28 cellular contexts compared by ENCODE assay signal in genomic region chr1:201001962-201002361, GRCh38. TPM values are rescaled to one million over a fixed set of nuclear protein-coding genes. Genes with fewer than 3 reads are reported as not detected.
DNase-seq lines count a peak whose midpoint lies in the region; ATAC-seq lines count a peak whose summit lies in the region.
"Had no signal": no experiment of that assay in that cellular context is flagged by ENCODE, and none has a peak within 500 bp of the region (broad histone marks: within the 10 kb centered on the region; RNA-seq: fewer than 3 reads in every experiment).

No MANE protein-coding gene starts in this region.

- H2BK12ac ChIP-seq in neuronal stem cell (ENCODE audit: low read length), result no peak overlapping the region

- no peak for ATAC-seq in activated CD4-positive, alpha-beta T cell treated with anti-CD3 and anti-CD28 coated beads for 36 hours
- ATAC-seq in activated T-helper 17 cell treated with anti-CD3 and anti-CD28 coated beads, Interleukin-2, amount 50 U/mL, for 72 hours (replicated peaks), result no peak
- no peak for ATAC-seq in T-cell (replicated peaks in 1 of 4)
- ATAC-seq: A549 had no signal

- no peak overlapping the region for H3K4ac ChIP-seq in neuronal stem cell (ENCODE audit: low read length)

- H3K4me2 ChIP-seq in neuronal stem cell (ENCODE audit: insufficient read depth, low read length, poor library complexity, severe bottlenecking), result no peak overlapping the region
- H3K4me2 ChIP-seq: A549 had no signal

- H3K9me3 ChIP-seq in neuronal stem cell (replicated peaks in 1 of 2; ENCODE audit: control insufficient read depth in 2 of 2, insufficient read depth in 1 of 2, low read depth in 1 of 2, low read length in 2 of 2), result no peaks in the 10 kb centered on the region
- H3K9me3 ChIP-seq: A549, esophagus muscularis mucosa, heart left ventricle, right lobe of liver, SJSA1, tibial artery had no signal

- no CpG with 5 or more reads among the region's 11 CpGs for WGBS in neuronal stem cell (ENCODE audit: extremely low coverage in 2 of 2, insufficient read length in 2 of 2, insufficient replicate concordance in 1 of 2), 2 donors

- H3K14ac ChIP-seq in neuronal stem cell (ENCODE audit: low read length), result peak overlapping the region; percentile 11

- no peaks in the 10 kb centered on the region for H3K27me3 Mint-ChIP-seq in activated CD4-positive, alpha-beta T cell treated with anti-CD3 and anti-CD28 coated beads for 36 hours
- H3K27me3 Mint-ChIP-seq in activated T-helper 17 cell treated with anti-CD3 and anti-CD28 coated beads, Interleukin-2, amount 50 U/mL, for 72 hours, result no peaks in the 10 kb centered on the region
- no peaks in the 10 kb centered on the region for H3K27me3 Mint-ChIP-seq in T-cell
- H3K27me3 Mint-ChIP-seq: progenitor cell of endocrine pancreas had no signal

- no peak overlapping the region for H2AFZ ChIP-seq in neuronal stem cell (ENCODE audit: low read length)

- peaks cover 58% of the 10 kb centered on the region for H3K36me3 Mint-ChIP-seq in activated CD4-positive, alpha-beta T cell treated with anti-CD3 and anti-CD28 coated beads for 36 hours (ENCODE audit: low read depth)
- no peaks in the 10 kb centered on the region for H3K36me3 Mint-ChIP-seq in activated T-helper 17 cell treated with anti-CD3 and anti-CD28 coated beads, Interleukin-2, amount 50 U/mL, for 72 hours (ENCODE audit: low read depth)
- H3K36me3 Mint-ChIP-seq in T-cell, result peaks cover 49% of the 10 kb centered on the region

- no peak overlapping the region for H4K91ac ChIP-seq in neuronal stem cell (ENCODE audit: low read depth, low read length, poor library complexity)

- intact Hi-C loops in activated CD4-positive, alpha-beta T cell treated with anti-CD3 and anti-CD28 coated beads for 36 hours (cut with DNase I, micrococcal nuclease), result loop anchor here in 1 of 2 experiments (2.0 kb wide), 1 partner anchor 41 kb away; no protein-coding TSS in a partner anchor

- POLR2A ChIA-PET in activated CD4-positive, alpha-beta T cell treated with anti-CD3 and anti-CD28 coated beads for 36 hours (lab: Charles Lee), result no interaction called here
- POLR2A ChIA-PET in T-cell (lab: Charles Lee), result interaction anchor here in 1 of 2 donors (0.7 kb wide), 1 partner anchor 40 kb away, joined by 4 read pairs; no protein-coding TSS in a partner anchor

- H2BK15ac ChIP-seq in neuronal stem cell (ENCODE audit: low read length), result no peak overlapping the region

- no peaks in the 10 kb centered on the region for H3K9me3 Mint-ChIP-seq in activated CD4-positive, alpha-beta T cell treated with anti-CD3 and anti-CD28 coated beads for 36 hours (ENCODE audit: low read depth)
- H3K9me3 Mint-ChIP-seq in activated T-helper 17 cell treated with anti-CD3 and anti-CD28 coated beads, Interleukin-2, amount 50 U/mL, for 72 hours, result no peaks in the 10 kb centered on the region
- no peaks in the 10 kb centered on the region for H3K9me3 Mint-ChIP-seq in T-cell

- H3K27ac ChIP-seq in neuronal stem cell (replicated peaks; ENCODE audit: low read length), result no peak overlapping the region
- H3K27ac ChIP-seq: A549, esophagus muscularis mucosa, heart left ventricle, right lobe of liver, RWPE1, SJSA1, tibial artery, WERI-Rb-1 had no signal

- H3K4me1 Mint-ChIP-seq in activated CD4-positive, alpha-beta T cell treated with anti-CD3 and anti-CD28 coated beads for 36 hours, result peaks cover 23% of the 10 kb centered on the region
- peaks cover 17% of the 10 kb centered on the region for H3K4me1 Mint-ChIP-seq in activated T-helper 17 cell treated with anti-CD3 and anti-CD28 coated beads, Interleukin-2, amount 50 U/mL, for 72 hours
- peaks cover 0 to 1% (median 0%) of the 10 kb centered on the region in 3 donors for H3K4me1 Mint-ChIP-seq in T-cell

- no peak overlapping the region for H4K8ac ChIP-seq in neuronal stem cell (ENCODE audit: low read depth, low read length)

- H3K4me1 ChIP-seq in neuronal stem cell (ENCODE audit: control insufficient read depth in 2 of 2, insufficient read depth in 1 of 2, low read depth in 1 of 2, low read length in 2 of 2), result peaks cover 6 to 8% of the 10 kb centered on the region in 2 donors
- H3K4me1 ChIP-seq: A549, esophagus muscularis mucosa, heart left ventricle, right lobe of liver, SJSA1, tibial artery had no signal

- peaks cover 8 to 72% of the 10 kb centered on the region in 2 donors for H3K36me3 ChIP-seq in neuronal stem cell (replicated peaks in 1 of 2; ENCODE audit: control insufficient read depth in 2 of 2, insufficient read depth in 2 of 2, low read length in 2 of 2)
- H3K36me3 ChIP-seq: SJSA1 had no signal

- H3K27ac Mint-ChIP-seq in activated CD4-positive, alpha-beta T cell treated with anti-CD3 and anti-CD28 coated beads for 36 hours, result peak overlapping the region; percentile 56
- H3K27ac Mint-ChIP-seq in activated T-helper 17 cell treated with anti-CD3 and anti-CD28 coated beads, Interleukin-2, amount 50 U/mL, for 72 hours, result peak overlapping the region; percentile 66
- H3K27ac Mint-ChIP-seq in T-cell, result no peak overlapping the region
- H3K27ac Mint-ChIP-seq: progenitor cell of endocrine pancreas had no signal

- peak overlapping the region; percentile 16 for H3K9ac ChIP-seq in neuronal stem cell (ENCODE audit: low read depth, low read length, poor library complexity)

- no peak overlapping the region for H3K4me3 Mint-ChIP-seq in activated CD4-positive, alpha-beta T cell treated with anti-CD3 and anti-CD28 coated beads for 36 hours
- peak overlapping the region; percentile 28 for H3K4me3 Mint-ChIP-seq in activated T-helper 17 cell treated with anti-CD3 and anti-CD28 coated beads, Interleukin-2, amount 50 U/mL, for 72 hours
- H3K4me3 Mint-ChIP-seq in T-cell, result no peak overlapping the region

- no peak overlapping the region for H3K4me3 ChIP-seq in neuronal stem cell (ENCODE audit: low read length in 2 of 2)
- H3K4me3 ChIP-seq: A549, esophagus muscularis mucosa, heart left ventricle, right lobe of liver, SJSA1, tibial artery had no signal

- H3K18ac ChIP-seq in neuronal stem cell (ENCODE audit: low read length), result peak overlapping the region; percentile 31

- H2AK5ac ChIP-seq in neuronal stem cell (ENCODE audit: low read depth, low read length), result no peak overlapping the region

- CTCF ChIA-PET in activated CD4-positive, alpha-beta T cell treated with anti-CD3 and anti-CD28 coated beads for 36 hours (lab: Charles Lee), result interaction anchor here (0.7 to 1.0 kb wide), 3 partner anchors 22 to 155 kb away, joined by 3 to 6 read pairs (median 3); no protein-coding TSS in a partner anchor
- CTCF ChIA-PET in T-cell (lab: Charles Lee), result no interaction called here

- peaks cover 2% of the 10 kb centered on the region for H3K79me1 ChIP-seq in neuronal stem cell (ENCODE audit: low read depth, low read length)

- no peak overlapping the region for H2BK120ac ChIP-seq in neuronal stem cell (ENCODE audit: low read depth, low read length)

- no peak for DNase-seq in activated CD4-positive, alpha-beta T cell treated with anti-CD3 and anti-CD28 coated beads for 36 hours
- no peak for DNase-seq in activated CD4-positive, alpha-beta T cell treated with anti-CD3 and anti-CD28 coated beads, Interleukin-2, amount 50 U/mL, for 48 hours
- peak; percentile 85 for DNase-seq in DMS153 (lab: John Stamatoyannopoulos, UW)
- DNase-seq in neuronal stem cell (ENCODE audit: low spot score), result no peak
- no peak for DNase-seq in T-cell
- DNase-seq in NCI-H1092 treated with DMSO at 0.1 percent for 48 hours (lab: John Stamatoyannopoulos, UW), result no peak
- DNase-seq in Kasumi-1 (lab: John Stamatoyannopoulos, UW), result no peak
- DNase-seq: activated CD4-positive, alpha-beta T cell treated with anti-CD3 and anti-CD28 coated beads, Interleukin-2, amount 50 U/mL, for 1 hour; activated CD8-positive, alpha-beta memory T cell treated with anti-CD3 and anti-CD28 coated beads, Interleukin-2, amount 50 U/mL, for 48 hours; cerebellar nuclear complex; dermis blood vessel endothelial cell; foreskin fibroblast; heart left ventricle; islet precursor cell; NCI-H146; NCI-H2107; OCI-M1; right lobe of liver; stimulated activated CD8-positive, alpha-beta memory T cell treated with anti-CD3 and anti-CD28 coated beads, Interleukin-4, amount 100 ng/mL, for 48 hours; T1000; tibial artery; WERI-Rb-1 had no signal

- peak overlapping the region; percentile 22 for H3K23ac ChIP-seq in neuronal stem cell (ENCODE audit: low read depth, low read length, poor library complexity)

- no peak overlapping the region for H2BK5ac ChIP-seq in neuronal stem cell (ENCODE audit: low read length)

- H3K27me3 ChIP-seq in neuronal stem cell (ENCODE audit: control insufficient read depth in 3 of 3, insufficient read depth in 3 of 3, low read depth in 1 of 3, low read length in 3 of 3), result no peaks in the 10 kb centered on the region
- H3K27me3 ChIP-seq: esophagus muscularis mucosa, heart left ventricle, right lobe of liver, SJSA1, tibial artery had no signal

RNA-seq across cellular contexts. Expression of gene KIF21B, which starts 21.6 kb away (rescaled TPM):
- 10 to 100 TPM; 62.8 to 67.1 TPM for total RNA-seq in activated CD4-positive, alpha-beta T cell treated with anti-CD3 and anti-CD28 coated beads for 36 hours
- total RNA-seq in activated T-helper 17 cell treated with anti-CD3 and anti-CD28 coated beads, Interleukin-2, amount 50 U/mL, for 72 hours, result 100 to 1,000 TPM in 1 of 2 donors, 10 to 100 TPM in 1; 64.2 to 102 TPM
- 8.0 TPM for polyA plus RNA-seq in neuronal stem cell (2013, experiment 1 of 2)
- 8.0 TPM for polyA plus RNA-seq in neuronal stem cell (2013, experiment 2 of 2)
- 100 to 1,000 TPM in 3 of 5 donors, 10 to 100 TPM in 2; 70.8 to 110 (median 101) TPM for total RNA-seq in T-cell

Comparison
In these comparisons a context has a peak if more than half of its experiments do, and no peak if none do; other contexts are left out.
1. H3K27ac Mint-ChIP-seq: peak in activated CD4-positive, alpha-beta T cell treated with anti-CD3 and anti-CD28 coated beads for 36 hours (single experiment) and activated T-helper 17 cell treated with anti-CD3 and anti-CD28 coated beads, Interleukin-2, amount 50 U/mL, for 72 hours (single experiment); none in T-cell (0 of 2).